Comparison of ENCODE assay signal across 1 cellular context in genomic region chr6:44223471-44224153, GRCh38.
A peak's percentile ranks its signal among the peaks of the same experiment; 100 is the strongest.
TF ChIP-seq lines count a peak whose summit lies in the region.

Gene SLC29A1, plus strand, starts transcription at chr6:44223595. Its CDS starts 3,719 bp downstream, at chr6:44227314.

TF ChIP-seq in H1, 55 proteins besides CTCF, POLR2A, EP300 and RAD21 (continued from another document):
- TF ChIP-seq USF2 (IDR thresholded peaks at IDR 0.05; ENCODE audit: low read length) (peak; percentile 50), EGR1 (IDR thresholded peaks at IDR 0.05; ENCODE audit: borderline replicate concordance, low read depth, low read length) (no peak), BRCA1 (IDR thresholded peaks at IDR 0.05; ENCODE audit: low read depth, low read length) (no peak), CHD7 (IDR thresholded peaks at IDR 0.05; ENCODE audit: insufficient replicate concordance, low read length) (no peak), TBP (IDR thresholded peaks at IDR 0.05; ENCODE audit: low read depth, low read length) (0 out of 2 replicates have a peak, but pooled peaks have one; percentile 49), KDM4A (IDR thresholded peaks at IDR 0.05; ENCODE audit: low read depth, low read length, severe bottlenecking) (peak; percentile 60), SAP30 (IDR thresholded peaks at IDR 0.05; ENCODE audit: insufficient read depth, insufficient replicate concordance, low read length) (peak; percentile 10), E2F6 (IDR thresholded peaks at IDR 0.05) (peak; percentile 69)
